In genomic region chr13:100088648-100089601, GRCh38 we compare ENCODE assay signal across 1 cellular context.
TF ChIP-seq lines count a peak whose summit lies in the region.

PCCA (plus strand) TSS chr13:100089093; CDS start chr13:100089121, 28 bp downstream.

TF ChIP-seq in HepG2, 621 proteins besides CTCF, POLR2A, EP300 and RAD21 (continued from another document and continues in another):
- no peak for TF ChIP-seq ZNF513 (CRISPR knock-in tag; conservative IDR thresholded peaks at IDR 0.05)
- TF ChIP-seq ZNF879 (CRISPR knock-in tag; IDR thresholded peaks at IDR 0.05): no peak
- TF ChIP-seq KAT2B (IDR thresholded peaks at IDR 0.05; ENCODE audit: borderline replicate concordance, low read depth, low read length): no peak
- TF ChIP-seq, protein P1, sequence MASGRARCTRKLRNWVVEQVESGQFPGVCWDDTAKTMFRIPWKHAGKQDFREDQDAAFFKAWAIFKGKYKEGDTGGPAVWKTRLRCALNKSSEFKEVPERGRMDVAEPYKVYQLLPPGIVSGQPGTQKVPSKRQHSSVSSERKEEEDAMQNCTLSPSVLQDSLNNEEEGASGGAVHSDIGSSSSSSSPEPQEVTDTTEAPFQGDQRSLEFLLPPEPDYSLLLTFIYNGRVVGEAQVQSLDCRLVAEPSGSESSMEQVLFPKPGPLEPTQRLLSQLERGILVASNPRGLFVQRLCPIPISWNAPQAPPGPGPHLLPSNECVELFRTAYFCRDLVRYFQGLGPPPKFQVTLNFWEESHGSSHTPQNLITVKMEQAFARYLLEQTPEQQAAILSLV (CRISPR knock-in tag; IDR thresholded peaks at IDR 0.05; ENCODE audit: borderline replicate concordance): peak; percentile 61; the same call in 1 of the 2 replicates
- no peak; the same call in 1 of the 2 replicates for TF ChIP-seq STAT6 (CRISPR knock-in tag; IDR thresholded peaks at IDR 0.05; ENCODE audit: borderline replicate concordance)
- TF ChIP-seq STAT5B (CRISPR knock-in tag; IDR thresholded peaks at IDR 0.05): no peak
- TF ChIP-seq JARID2 (CRISPR knock-in tag; IDR thresholded peaks at IDR 0.05; ENCODE audit: insufficient replicate concordance): no peak
- no peak for TF ChIP-seq ZKSCAN5 (CRISPR knock-in tag; IDR thresholded peaks at IDR 0.05)
- TF ChIP-seq, protein P2, sequence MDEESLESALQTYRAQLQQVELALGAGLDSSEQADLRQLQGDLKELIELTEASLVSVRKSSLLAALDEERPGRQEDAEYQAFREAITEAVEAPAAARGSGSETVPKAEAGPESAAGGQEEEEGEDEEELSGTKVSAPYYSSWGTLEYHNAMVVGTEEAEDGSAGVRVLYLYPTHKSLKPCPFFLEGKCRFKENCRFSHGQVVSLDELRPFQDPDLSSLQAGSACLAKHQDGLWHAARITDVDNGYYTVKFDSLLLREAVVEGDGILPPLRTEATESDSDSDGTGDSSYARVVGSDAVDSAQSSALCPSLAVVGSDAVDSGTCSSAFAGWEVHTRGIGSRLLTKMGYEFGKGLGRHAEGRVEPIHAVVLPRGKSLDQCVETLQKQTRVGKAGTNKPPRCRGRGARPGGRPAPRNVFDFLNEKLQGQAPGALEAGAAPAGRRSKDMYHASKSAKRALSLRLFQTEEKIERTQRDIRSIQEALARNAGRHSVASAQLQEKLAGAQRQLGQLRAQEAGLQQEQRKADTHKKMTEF (CRISPR knock-in tag; IDR thresholded peaks at IDR 0.05): peak; percentile 93
- no peak; the same call in 1 of the 2 replicates for TF ChIP-seq ZNF724P (CRISPR knock-in tag; IDR thresholded peaks at IDR 0.05; ENCODE audit: borderline replicate concordance)
- TF ChIP-seq JUN (CRISPR knock-in tag; IDR thresholded peaks at IDR 0.05): no peak
- TF ChIP-seq NFKB2 (CRISPR knock-in tag; IDR thresholded peaks at IDR 0.05; ENCODE audit: borderline replicate concordance): peak; percentile 83; the same call in 1 of the 2 replicates
- TF ChIP-seq ZNF589 (CRISPR knock-in tag; conservative IDR thresholded peaks at IDR 0.05): no peak; the same call in 1 of the 2 replicates
- TF ChIP-seq ZNF446 (CRISPR knock-in tag; IDR thresholded peaks at IDR 0.05): peak; percentile 93
- TF ChIP-seq KLF11 (CRISPR knock-in tag; IDR thresholded peaks at IDR 0.05): no peak; the same call in 1 of the 2 replicates
- peak; percentile 92; the same call in 1 of the 2 replicates for TF ChIP-seq ZNF558 (CRISPR knock-in tag; IDR thresholded peaks at IDR 0.05; ENCODE audit: borderline replicate concordance)
- TF ChIP-seq ZNF317 (CRISPR knock-in tag; IDR thresholded peaks at IDR 0.05): peak; percentile 81; the same call in 1 of the 2 replicates
- TF ChIP-seq ZNF138 (CRISPR knock-in tag; IDR thresholded peaks at IDR 0.05; ENCODE audit: low read depth): no peak
- 0 out of 2 replicates have a peak, but pooled peaks have one; percentile 26 for TF ChIP-seq RNF2 (conservative IDR thresholded peaks at IDR 0.05; ENCODE audit: low read depth)
- TF ChIP-seq, protein P3, sequence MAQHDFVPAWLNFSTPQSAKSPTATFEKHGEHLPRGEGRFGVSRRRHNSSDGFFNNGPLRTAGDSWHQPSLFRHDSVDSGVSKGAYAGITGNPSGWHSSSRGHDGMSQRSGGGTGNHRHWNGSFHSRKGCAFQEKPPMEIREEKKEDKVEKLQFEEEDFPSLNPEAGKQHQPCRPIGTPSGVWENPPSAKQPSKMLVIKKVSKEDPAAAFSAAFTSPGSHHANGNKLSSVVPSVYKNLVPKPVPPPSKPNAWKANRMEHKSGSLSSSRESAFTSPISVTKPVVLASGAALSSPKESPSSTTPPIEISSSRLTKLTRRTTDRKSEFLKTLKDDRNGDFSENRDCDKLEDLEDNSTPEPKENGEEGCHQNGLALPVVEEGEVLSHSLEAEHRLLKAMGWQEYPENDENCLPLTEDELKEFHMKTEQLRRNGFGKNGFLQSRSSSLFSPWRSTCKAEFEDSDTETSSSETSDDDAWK (CRISPR knock-in tag; IDR thresholded peaks at IDR 0.05): no peak
- peak; percentile 87; the same call in 1 of the 2 replicates for TF ChIP-seq ATF2 (CRISPR knock-in tag; IDR thresholded peaks at IDR 0.05)
- no peak for TF ChIP-seq ZNF652 (CRISPR knock-in tag; IDR thresholded peaks at IDR 0.05; ENCODE audit: borderline replicate concordance, low read depth)
- 0 out of 2 replicates have a peak, but pooled peaks have one; percentile 45 for TF ChIP-seq RELA (CRISPR knock-in tag; IDR thresholded peaks at IDR 0.05)
- TF ChIP-seq MAZ (IDR thresholded peaks at IDR 0.05; ENCODE audit: borderline replicate concordance, low read depth, low read length): peak; percentile 90; the same call in 1 of the 2 replicates
- peak; percentile 88 for TF ChIP-seq MAZ (CRISPR knock-in tag; IDR thresholded peaks at IDR 0.05; ENCODE audit: low read depth)
- no peak for TF ChIP-seq SP1 (IDR thresholded peaks at IDR 0.05)
- TF ChIP-seq SP1 (CRISPR knock-in tag; IDR thresholded peaks at IDR 0.05): peak; percentile 73
- peak; percentile 25 for TF ChIP-seq KDM5A (IDR thresholded peaks at IDR 0.05; ENCODE audit: borderline replicate concordance, low read length)
- peak; percentile 96 for TF ChIP-seq POGZ (CRISPR knock-in tag; IDR thresholded peaks at IDR 0.05)
- peak; percentile 85; the same call in 1 of the 2 replicates for TF ChIP-seq KLF15 (CRISPR knock-in tag; IDR thresholded peaks at IDR 0.05; ENCODE audit: borderline replicate concordance)
- TF ChIP-seq SP140L (CRISPR knock-in tag; IDR thresholded peaks at IDR 0.05; ENCODE audit: borderline replicate concordance): peak; percentile 19; the same call in 1 of the 2 replicates
- no peak for TF ChIP-seq RARG (CRISPR knock-in tag; IDR thresholded peaks at IDR 0.05; ENCODE audit: low read depth)
- TF ChIP-seq ZNF691 (CRISPR knock-in tag; IDR thresholded peaks at IDR 0.05; ENCODE audit: borderline replicate concordance, low read depth): peak; percentile 68
- no peak for TF ChIP-seq GPN1 (CRISPR knock-in tag; IDR thresholded peaks at IDR 0.05; ENCODE audit: borderline replicate concordance)
- TF ChIP-seq EZH2 (conservative IDR thresholded peaks at IDR 0.05; ENCODE audit: low read depth, low read length): no peak
- peak; percentile 85 for TF ChIP-seq SP4 (CRISPR knock-in tag; IDR thresholded peaks at IDR 0.05)
- no peak for TF ChIP-seq RCOR2 (CRISPR knock-in tag; IDR thresholded peaks at IDR 0.05)
- no peak for TF ChIP-seq ZNF432 (CRISPR knock-in tag; IDR thresholded peaks at IDR 0.05; ENCODE audit: borderline replicate concordance)
- TF ChIP-seq, protein P4, sequence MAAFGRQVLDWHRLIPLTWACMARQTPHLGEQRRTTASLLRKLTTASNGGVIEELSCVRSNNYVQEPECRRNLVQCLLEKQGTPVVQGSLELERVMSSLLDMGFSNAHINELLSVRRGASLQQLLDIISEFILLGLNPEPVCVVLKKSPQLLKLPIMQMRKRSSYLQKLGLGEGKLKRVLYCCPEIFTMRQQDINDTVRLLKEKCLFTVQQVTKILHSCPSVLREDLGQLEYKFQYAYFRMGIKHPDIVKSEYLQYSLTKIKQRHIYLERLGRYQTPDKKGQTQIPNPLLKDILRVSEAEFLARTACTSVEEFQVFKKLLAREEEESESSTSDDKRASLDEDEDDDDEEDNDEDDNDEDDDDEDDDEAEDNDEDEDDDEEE (CRISPR knock-in tag; IDR thresholded peaks at IDR 0.05): peak; percentile 41; the same call in 1 of the 2 replicates
- peak; percentile 82 for TF ChIP-seq HINFP (CRISPR knock-in tag; IDR thresholded peaks at IDR 0.05; ENCODE audit: low read depth)
- TF ChIP-seq, protein P5, sequence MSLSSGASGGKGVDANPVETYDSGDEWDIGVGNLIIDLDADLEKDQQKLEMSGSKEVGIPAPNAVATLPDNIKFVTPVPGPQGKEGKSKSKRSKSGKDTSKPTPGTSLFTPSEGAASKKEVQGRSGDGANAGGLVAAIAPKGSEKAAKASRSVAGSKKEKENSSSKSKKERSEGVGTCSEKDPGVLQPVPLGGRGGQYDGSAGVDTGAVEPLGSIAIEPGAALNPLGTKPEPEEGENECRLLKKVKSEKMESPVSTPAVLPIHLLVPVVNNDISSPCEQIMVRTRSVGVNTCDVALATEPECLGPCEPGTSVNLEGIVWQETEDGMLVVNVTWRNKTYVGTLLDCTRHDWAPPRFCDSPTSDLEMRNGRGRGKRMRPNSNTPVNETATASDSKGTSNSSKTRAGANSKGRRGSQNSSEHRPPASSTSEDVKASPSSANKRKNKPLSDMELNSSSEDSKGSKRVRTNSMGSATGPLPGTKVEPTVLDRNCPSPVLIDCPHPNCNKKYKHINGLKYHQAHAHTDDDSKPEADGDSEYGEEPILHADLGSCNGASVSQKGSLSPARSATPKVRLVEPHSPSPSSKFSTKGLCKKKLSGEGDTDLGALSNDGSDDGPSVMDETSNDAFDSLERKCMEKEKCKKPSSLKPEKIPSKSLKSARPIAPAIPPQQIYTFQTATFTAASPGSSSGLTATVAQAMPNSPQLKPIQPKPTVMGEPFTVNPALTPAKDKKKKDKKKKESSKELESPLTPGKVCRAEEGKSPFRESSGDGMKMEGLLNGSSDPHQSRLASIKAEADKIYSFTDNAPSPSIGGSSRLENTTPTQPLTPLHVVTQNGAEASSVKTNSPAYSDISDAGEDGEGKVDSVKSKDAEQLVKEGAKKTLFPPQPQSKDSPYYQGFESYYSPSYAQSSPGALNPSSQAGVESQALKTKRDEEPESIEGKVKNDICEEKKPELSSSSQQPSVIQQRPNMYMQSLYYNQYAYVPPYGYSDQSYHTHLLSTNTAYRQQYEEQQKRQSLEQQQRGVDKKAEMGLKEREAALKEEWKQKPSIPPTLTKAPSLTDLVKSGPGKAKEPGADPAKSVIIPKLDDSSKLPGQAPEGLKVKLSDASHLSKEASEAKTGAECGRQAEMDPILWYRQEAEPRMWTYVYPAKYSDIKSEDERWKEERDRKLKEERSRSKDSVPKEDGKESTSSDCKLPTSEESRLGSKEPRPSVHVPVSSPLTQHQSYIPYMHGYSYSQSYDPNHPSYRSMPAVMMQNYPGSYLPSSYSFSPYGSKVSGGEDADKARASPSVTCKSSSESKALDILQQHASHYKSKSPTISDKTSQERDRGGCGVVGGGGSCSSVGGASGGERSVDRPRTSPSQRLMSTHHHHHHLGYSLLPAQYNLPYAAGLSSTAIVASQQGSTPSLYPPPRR (CRISPR knock-in tag; IDR thresholded peaks at IDR 0.05; ENCODE audit: borderline replicate concordance): peak; percentile 80
